In the genomic region with DNA sequence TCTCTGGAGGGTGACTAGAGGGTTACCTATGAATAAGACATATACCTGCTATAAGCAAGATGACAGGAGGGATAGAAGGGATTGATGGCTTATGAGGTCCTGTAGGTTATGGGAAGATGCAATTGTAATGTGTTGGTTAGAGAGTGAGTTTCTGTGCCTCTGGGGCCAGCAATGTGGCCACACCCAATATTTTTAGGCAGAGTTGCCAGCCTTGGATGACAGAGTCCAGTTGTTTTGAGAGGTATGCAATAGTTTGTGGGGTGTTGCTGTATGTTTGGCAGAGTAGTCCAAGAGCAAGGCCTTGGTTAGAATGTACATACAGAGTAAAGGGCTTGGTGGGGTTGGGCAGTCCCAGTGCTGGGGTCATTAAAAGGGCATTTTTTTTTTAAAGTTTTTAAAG, we compare ENCODE assay signal across 31 cellular contexts. TPM values are rescaled to one million over a fixed set of nuclear protein-coding genes. Genes with fewer than 3 reads are reported as not detected.
"Had no signal": no experiment of that assay in that cellular context is flagged by ENCODE, and none has a peak within 500 bp of the region (broad histone marks: within the 10 kb centered on the region; RNA-seq: fewer than 3 reads in every experiment).

No MANE protein-coding gene starts in this region.

- H3K4me1 ChIP-seq: left lung, lower lobe of right lung, stomach, tibial artery had no signal

- H3K27me3 ChIP-seq: hepatocyte, ovary had no signal

- H3K27ac ChIP-seq: epithelial cell of prostate, hepatocyte, left lung, lower lobe of right lung, ovary, stomach, tibial artery had no signal

- H3K4me3 ChIP-seq: hepatocyte, left lung, lower lobe of right lung, ovary, smooth muscle cell, stomach, tibial artery had no signal

- H3K4me2 ChIP-seq: smooth muscle cell had no signal

- DNase-seq: central memory CD4-positive, alpha-beta T cell; effector CD8-positive, alpha-beta T cell; endodermal cell; foreskin melanocyte; kidney; left lung; lower lobe of right lung; natural killer cell; occipital lobe; ovary; posterior cingulate gyrus; retina; stimulated activated CD4-positive, alpha-beta T cell treated with anti-CD3 and anti-CD28 coated beads, Interleukin-12 subunit alpha, Interleukin-12 subunit beta, amount 100 ng/mL, for 4 hours; stimulated activated CD4-positive, alpha-beta T cell treated with anti-CD3 and anti-CD28 coated beads, Interleukin-1b, Interleukin-23, amount 100 ng/mL, for 48 hours; stimulated activated CD4-positive, alpha-beta T cell treated with anti-CD3 and anti-CD28 coated beads, Interleukin-4, amount 100 ng/mL, for 24 hours; stimulated activated naive CD4-positive, alpha-beta T cell treated with Interleukin-2 at 50 U/mL for 16 hours; stomach; tibial artery had no signal

- H3K36me3 ChIP-seq: left lung, lower lobe of right lung, ovary, stomach, tibial artery had no signal

- ATAC-seq: esophagus mucosa; left lung; lower lobe of right lung; natural killer cell; sciatic nerve; stimulated activated effector memory CD8-positive, alpha-beta T cell treated with anti-CD3 and anti-CD28 coated beads, Interleukin-12 subunit alpha, Interleukin-12 subunit beta, amount 100 ng/mL, for 72 hours had no signal

- FAIRE-seq: colon, kidney had no signal

- H3K9me3 ChIP-seq: ovary had no signal

- H2AFZ ChIP-seq: hepatocyte had no signal

RNA-seq across cellular contexts. Expression of a gene that starts 36.6 kb away (rescaled TPM):
- total RNA-seq: cerebellum, endodermal cell, mononuclear cell, natural killer cell had no signal
- polyA plus RNA-seq: neural cell had no signal

RNA-seq across cellular contexts. Expression of a gene that starts 54.0 kb away (rescaled TPM):
- total RNA-seq: cerebellum, fibroblast of lung, mononuclear cell, natural killer cell, occipital lobe, pulmonary artery endothelial cell, temporal lobe had no signal
- polyA plus RNA-seq: fibroblast of lung, neural cell had no signal
